Comparison of ENCODE assay signal across 7 cellular contexts in the genomic region with DNA sequence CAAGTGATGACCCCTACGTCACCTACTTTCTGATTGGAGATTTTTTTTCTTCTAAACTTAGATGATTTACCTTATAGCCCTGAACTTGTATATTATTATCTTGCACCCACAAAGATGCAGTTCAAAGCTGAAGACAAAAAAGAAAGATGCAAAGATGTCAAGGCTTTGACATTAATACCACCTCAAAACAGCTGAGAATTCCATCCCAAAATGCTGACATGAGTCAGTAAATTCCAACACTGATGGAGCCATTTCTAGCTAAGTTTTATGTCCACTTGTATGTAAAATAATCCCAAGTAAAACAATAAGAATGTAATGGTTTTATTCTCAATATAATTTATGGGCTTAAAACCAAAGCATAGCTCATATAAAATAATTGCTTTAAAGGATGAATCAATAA.
"Had no signal": no experiment of that assay in that cellular context is flagged by ENCODE, and none has a peak within 500 bp of the region (broad histone marks: within the 10 kb centered on the region; RNA-seq: fewer than 3 reads in every experiment).

No MANE protein-coding gene starts in this region.

- FAIRE-seq: HTR-8/SVneo, K562 had no signal

- H3K4me1 ChIP-seq: HAP-1 had no signal

- ATAC-seq: HCT116, K562 had no signal

- H3K9me3 ChIP-seq: HAP-1 had no signal

- H3K4me3 ChIP-seq: GM23248, HAP-1, K562 had no signal

- H3K9ac ChIP-seq: GM23248 had no signal

- DNase-seq: GM23248, GOT3, H7 had no signal

- H2AFZ ChIP-seq: GM23248 had no signal

- H3K36me3 ChIP-seq: HAP-1 had no signal

- H3K27ac ChIP-seq: GM23248 had no signal
